In the genomic region with DNA sequence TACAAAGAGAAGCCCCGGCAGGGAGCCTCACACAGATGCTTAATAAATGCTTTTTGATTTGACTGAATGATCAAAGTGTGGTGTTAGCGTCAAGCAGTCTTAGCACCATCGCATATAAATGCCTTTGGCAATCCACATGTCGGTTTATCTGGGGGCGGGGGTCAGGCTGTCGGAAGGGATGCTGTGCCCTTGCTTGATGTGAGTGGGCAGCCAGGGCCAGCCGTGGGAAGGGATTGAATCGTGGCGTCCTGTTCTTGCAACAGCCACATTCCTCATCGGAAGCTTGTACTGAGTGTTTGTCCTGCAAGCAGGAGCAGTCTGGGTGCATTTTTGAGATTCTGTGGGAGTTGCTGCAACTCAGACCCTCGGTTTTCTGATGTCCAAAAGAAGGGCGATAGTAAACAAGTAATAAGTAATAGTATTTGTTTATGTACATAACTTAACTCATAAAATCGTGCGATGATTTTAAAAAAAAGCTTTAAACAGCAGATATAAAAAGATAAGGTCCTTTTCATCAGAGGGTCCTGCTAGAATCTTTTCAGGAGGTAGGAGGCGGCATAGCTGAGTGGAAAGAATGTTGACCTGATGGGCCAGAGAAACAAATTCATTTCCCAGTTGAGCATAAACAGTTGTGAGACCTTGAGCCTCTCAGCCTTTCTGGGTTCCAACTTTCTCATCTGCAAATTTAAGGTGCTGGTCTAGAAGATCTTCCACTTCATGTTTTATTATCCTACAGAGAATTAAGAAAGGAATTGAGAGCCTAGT, we compare ENCODE assay signal across 9 cellular contexts.
DNase-seq lines count a peak whose midpoint lies in the region; ATAC-seq and TF ChIP-seq lines count a peak whose summit lies in the region.
"Had no signal": no experiment of that assay in that cellular context is flagged by ENCODE, and none has a peak within 500 bp of the region (broad histone marks: within the 10 kb centered on the region; RNA-seq: fewer than 3 reads in every experiment).

No MANE protein-coding gene starts in this region.

- no peaks in the 10 kb centered on the region for H3K36me3 Mint-ChIP-seq in activated naive CD8-positive, alpha-beta T cell treated with anti-CD3 and anti-CD28 coated beads, Interleukin-2, amount 50 U/mL, for 24 hours (ENCODE audit: low read depth)
- H3K36me3 Mint-ChIP-seq in activated naive CD8-positive, alpha-beta T cell treated with anti-CD3 and anti-CD28 coated beads for 36 hours, result no peaks in the 10 kb centered on the region

- TF ChIP-seq CTCF in fibroblast of mammary gland (conservative IDR thresholded peaks at IDR 0.05; ENCODE audit: control insufficient read depth, insufficient read depth, low read depth, low read length) (no peak), neural cell (IDR thresholded peaks at IDR 0.05; ENCODE audit: poor library complexity, severe bottlenecking) (no peak), uterus (IDR thresholded peaks at IDR 0.05) (peak in 3 of 4 experiments; percentile 18 to 21 (median 20))

- peak overlapping the region; percentile 25 for H3K9ac ChIP-seq in neural cell (ENCODE audit: low read length)

- ATAC-seq in activated naive CD8-positive, alpha-beta T cell treated with anti-CD3 and anti-CD28 coated beads, Interleukin-2, amount 50 U/mL, for 24 hours, result no peak

- no peaks in the 10 kb centered on the region for H3K27me3 ChIP-seq in neural cell (ENCODE audit: insufficient read depth, low read depth, low read length)
- no peaks in the 10 kb centered on the region for H3K27me3 ChIP-seq in uterus

- peaks cover 2% of the 10 kb centered on the region for H3F3A ChIP-seq in neural cell (ENCODE audit: insufficient read depth, low read length, poor library complexity, severe bottlenecking)

- intact Hi-C loops in uterus (cut with DNase I; ENCODE audit: low total_unique reads), result loop anchor here (10.0 kb wide), 2 partner anchors 162 to 382 kb away; no protein-coding TSS in a partner anchor

- TF ChIP-seq EP300 in neural cell (conservative IDR thresholded peaks at IDR 0.05; ENCODE audit: poor library complexity, severe bottlenecking), result peak; percentile 21

- H3K4me3 Mint-ChIP-seq in activated naive CD8-positive, alpha-beta T cell treated with anti-CD3 and anti-CD28 coated beads, Interleukin-2, amount 50 U/mL, for 24 hours, result no peak overlapping the region
- H3K4me3 Mint-ChIP-seq in activated naive CD8-positive, alpha-beta T cell treated with anti-CD3 and anti-CD28 coated beads for 36 hours, result no peak overlapping the region

- peak overlapping the region; percentile 22 for H3K27ac Mint-ChIP-seq in activated naive CD8-positive, alpha-beta T cell treated with anti-CD3 and anti-CD28 coated beads, Interleukin-2, amount 50 U/mL, for 24 hours
- no peak overlapping the region for H3K27ac Mint-ChIP-seq in activated naive CD8-positive, alpha-beta T cell treated with anti-CD3 and anti-CD28 coated beads for 36 hours

- peaks cover 16% of the 10 kb centered on the region for H3K4me1 Mint-ChIP-seq in activated naive CD8-positive, alpha-beta T cell treated with anti-CD3 and anti-CD28 coated beads, Interleukin-2, amount 50 U/mL, for 24 hours
- peaks cover 9% of the 10 kb centered on the region for H3K4me1 Mint-ChIP-seq in activated naive CD8-positive, alpha-beta T cell treated with anti-CD3 and anti-CD28 coated beads for 36 hours

- no peak overlapping the region for H2AFZ ChIP-seq in neural cell (ENCODE audit: low read depth, low read length)

- TF ChIP-seq RAD21 in neural cell (conservative IDR thresholded peaks at IDR 0.05), result no peak

- peak overlapping the region; percentile 10 for H3K4me2 ChIP-seq in neural cell (ENCODE audit: low read length)

- H3K27ac ChIP-seq in neural cell (ENCODE audit: low read length), result peak overlapping the region; percentile 59
- H3K27ac ChIP-seq in uterus, result peak overlapping the region; percentile 60 to 69

- H3K36me3 ChIP-seq in neural cell (ENCODE audit: insufficient read depth, low read length), result no peaks in the 10 kb centered on the region
- no peaks in the 10 kb centered on the region for H3K36me3 ChIP-seq in uterus

- no peak for DNase-seq in activated naive CD8-positive, alpha-beta T cell treated with anti-CD3 and anti-CD28 coated beads, Interleukin-2, amount 50 U/mL, for 24 hours
- no peak for DNase-seq in activated naive CD8-positive, alpha-beta T cell treated with anti-CD3 and anti-CD28 coated beads for 36 hours
- DNase-seq in fibroblast of mammary gland (ENCODE audit: low read depth) (peak; percentile 32), uterus (peak; percentile 30 to 39), midbrain (lab: John Stamatoyannopoulos, UW) (no peak), NCI-H2196 treated with DMSO at 0.1 percent for 48 hours (lab: John Stamatoyannopoulos, UW; ENCODE audit: unreplicated experiment) (no peak), activated gamma-delta T cell treated with Interleukin-2 at 50 U/mL for 16 hours (no peak)
- DNase-seq: NCI-H1105 had no signal

- H3K9me2 ChIP-seq in neural cell (ENCODE audit: insufficient read depth, low read length), result no peaks in the 10 kb centered on the region

- H3K4me1 ChIP-seq in uterus, result peaks cover 0 to 13% of the 10 kb centered on the region in 2 donors

- H3K27me3 Mint-ChIP-seq in activated naive CD8-positive, alpha-beta T cell treated with anti-CD3 and anti-CD28 coated beads, Interleukin-2, amount 50 U/mL, for 24 hours, result peaks cover 33% of the 10 kb centered on the region
- peaks cover 35% of the 10 kb centered on the region for H3K27me3 Mint-ChIP-seq in activated naive CD8-positive, alpha-beta T cell treated with anti-CD3 and anti-CD28 coated beads for 36 hours

- TF ChIP-seq POLR2A in uterus (IDR thresholded peaks at IDR 0.05), result no peak

- H3K9me3 Mint-ChIP-seq in activated naive CD8-positive, alpha-beta T cell treated with anti-CD3 and anti-CD28 coated beads, Interleukin-2, amount 50 U/mL, for 24 hours, result no peaks in the 10 kb centered on the region
- H3K9me3 Mint-ChIP-seq in activated naive CD8-positive, alpha-beta T cell treated with anti-CD3 and anti-CD28 coated beads for 36 hours, result no peaks in the 10 kb centered on the region

- no peaks in the 10 kb centered on the region for H4K20me1 ChIP-seq in neural cell (ENCODE audit: insufficient read depth)

- no peak overlapping the region for H3K4me3 ChIP-seq in fibroblast of mammary gland (ENCODE audit: control insufficient read depth, low read depth, low read length)
- H3K4me3 ChIP-seq in neural cell (ENCODE audit: low read length), result peak overlapping the region; percentile 28
- H3K4me3 ChIP-seq in uterus, result no peak overlapping the region

- H3K9me3 ChIP-seq in neural cell (ENCODE audit: low read length), result no peaks in the 10 kb centered on the region
- H3K9me3 ChIP-seq in uterus, result no peaks in the 10 kb centered on the region

- no peaks in the 10 kb centered on the region for H3K79me2 ChIP-seq in neural cell (replicated peaks; ENCODE audit: insufficient read depth, low read length)

TF ChIP-seq in neural cell, 6 proteins besides CTCF, POLR2A, EP300 and RAD21:
- TF ChIP-seq, protein P1, sequence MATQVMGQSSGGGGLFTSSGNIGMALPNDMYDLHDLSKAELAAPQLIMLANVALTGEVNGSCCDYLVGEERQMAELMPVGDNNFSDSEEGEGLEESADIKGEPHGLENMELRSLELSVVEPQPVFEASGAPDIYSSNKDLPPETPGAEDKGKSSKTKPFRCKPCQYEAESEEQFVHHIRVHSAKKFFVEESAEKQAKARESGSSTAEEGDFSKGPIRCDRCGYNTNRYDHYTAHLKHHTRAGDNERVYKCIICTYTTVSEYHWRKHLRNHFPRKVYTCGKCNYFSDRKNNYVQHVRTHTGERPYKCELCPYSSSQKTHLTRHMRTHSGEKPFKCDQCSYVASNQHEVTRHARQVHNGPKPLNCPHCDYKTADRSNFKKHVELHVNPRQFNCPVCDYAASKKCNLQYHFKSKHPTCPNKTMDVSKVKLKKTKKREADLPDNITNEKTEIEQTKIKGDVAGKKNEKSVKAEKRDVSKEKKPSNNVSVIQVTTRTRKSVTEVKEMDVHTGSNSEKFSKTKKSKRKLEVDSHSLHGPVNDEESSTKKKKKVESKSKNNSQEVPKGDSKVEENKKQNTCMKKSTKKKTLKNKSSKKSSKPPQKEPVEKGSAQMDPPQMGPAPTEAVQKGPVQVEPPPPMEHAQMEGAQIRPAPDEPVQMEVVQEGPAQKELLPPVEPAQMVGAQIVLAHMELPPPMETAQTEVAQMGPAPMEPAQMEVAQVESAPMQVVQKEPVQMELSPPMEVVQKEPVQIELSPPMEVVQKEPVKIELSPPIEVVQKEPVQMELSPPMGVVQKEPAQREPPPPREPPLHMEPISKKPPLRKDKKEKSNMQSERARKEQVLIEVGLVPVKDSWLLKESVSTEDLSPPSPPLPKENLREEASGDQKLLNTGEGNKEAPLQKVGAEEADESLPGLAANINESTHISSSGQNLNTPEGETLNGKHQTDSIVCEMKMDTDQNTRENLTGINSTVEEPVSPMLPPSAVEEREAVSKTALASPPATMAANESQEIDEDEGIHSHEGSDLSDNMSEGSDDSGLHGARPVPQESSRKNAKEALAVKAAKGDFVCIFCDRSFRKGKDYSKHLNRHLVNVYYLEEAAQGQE (IDR thresholded peaks at IDR 0.05; ENCODE audit: borderline replicate concordance), result no peak
- TF ChIP-seq TAF1 (IDR thresholded peaks at IDR 0.05; ENCODE audit: low read depth), result no peak
- TF ChIP-seq EZH2 (IDR thresholded peaks at IDR 0.05; ENCODE audit: borderline replicate concordance, insufficient read depth, low read length, poor library complexity, severe bottlenecking), result no peak
- no peak for TF ChIP-seq SMC3 (conservative IDR thresholded peaks at IDR 0.05; ENCODE audit: poor library complexity)
- TF ChIP-seq POLR2AphosphoS5 (IDR thresholded peaks at IDR 0.05), result no peak
- no peak for TF ChIP-seq MXI1 (conservative IDR thresholded peaks at IDR 0.05; ENCODE audit: poor library complexity, severe bottlenecking)

Comparison
In these comparisons a context has a peak if more than half of its experiments do, and no peak if none do; other contexts are left out.
1. DNase-seq: peak in fibroblast of mammary gland (single experiment) and uterus (2 of 2); none in activated naive CD8-positive, alpha-beta T cell treated with anti-CD3 and anti-CD28 coated beads, Interleukin-2, amount 50 U/mL, for 24 hours (single experiment), activated naive CD8-positive, alpha-beta T cell treated with anti-CD3 and anti-CD28 coated beads for 36 hours (single experiment), midbrain (single experiment), NCI-H2196 treated with DMSO at 0.1 percent for 48 hours (single experiment) and activated gamma-delta T cell treated with Interleukin-2 at 50 U/mL for 16 hours (single experiment).
2. CTCF ChIP-seq: peak in uterus (3 of 4); none in fibroblast of mammary gland (single experiment) and neural cell (single experiment).